18 cellular contexts compared by ENCODE assay signal in the genomic region with DNA sequence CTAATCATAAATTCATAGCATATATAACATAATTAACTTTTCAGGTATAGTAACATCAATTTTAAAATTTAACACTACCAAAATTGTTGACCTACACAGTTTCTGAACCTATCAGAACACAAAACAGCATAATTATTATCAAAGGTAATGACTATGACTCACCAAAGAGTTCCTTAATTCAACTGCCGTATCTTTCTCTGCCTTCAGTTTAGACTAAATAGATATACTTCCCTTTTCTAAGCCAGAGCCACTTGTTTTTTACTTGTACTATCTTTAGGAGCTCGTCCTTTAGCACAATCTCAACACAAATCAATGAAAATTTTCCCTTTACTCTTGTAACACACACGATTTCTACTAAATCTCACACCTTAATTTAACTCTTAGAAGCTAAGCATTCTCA. TPM values are rescaled to one million over a fixed set of nuclear protein-coding genes. Genes with fewer than 3 reads are reported as not detected.
DNase-seq lines count a peak whose midpoint lies in the region; ATAC-seq lines count a peak whose summit lies in the region.
"Had no signal": no experiment of that assay in that cellular context is flagged by ENCODE, and none has a peak within 500 bp of the region (broad histone marks: within the 10 kb centered on the region; RNA-seq: fewer than 3 reads in every experiment).

No MANE protein-coding gene starts in this region.

- no peaks in the 10 kb centered on the region for H3K36me3 Mint-ChIP-seq in activated CD4-positive, alpha-beta memory T cell treated with anti-CD3 and anti-CD28 coated beads for 36 hours
- peaks cover 1% of the 10 kb centered on the region for H3K36me3 Mint-ChIP-seq in activated T-cell treated with anti-CD3 and anti-CD28 coated beads, Interleukin-2, amount 50 U/mL, for 4 hours (ENCODE audit: insufficient read depth)

- intact Hi-C loops in activated CD4-positive, alpha-beta memory T cell treated with anti-CD3 and anti-CD28 coated beads for 36 hours (cut with micrococcal nuclease): no loop called here

- no peak overlapping the region for H3K4me3 Mint-ChIP-seq in activated CD4-positive, alpha-beta memory T cell treated with anti-CD3 and anti-CD28 coated beads for 36 hours
- H3K4me3 Mint-ChIP-seq in activated T-cell treated with anti-CD3 and anti-CD28 coated beads, Interleukin-2, amount 50 U/mL, for 4 hours: no peak overlapping the region
- H3K4me3 Mint-ChIP-seq: activated CD4-positive, alpha-beta T cell treated with anti-CD3 and anti-CD28 coated beads, Interleukin-2, amount 10 ng/mL, durations not matched to agents 7 days and 5 days; activated T-helper 1 cell treated with anti-CD3 and anti-CD28 coated beads, Interleukin-12 subunit alpha, Interleukin-12 subunit beta, Interleukin-2, Interleukin-4 antibody, amounts not matched to agents 30 ng/mL and 10 ng/mL and 1 ng/mL, durations not matched to agents 14 hours and 24 hours and 36 hours; HFFc6; T-helper 2 cell treated with Interferon-gamma antibody and Interleukin-4, amounts not matched to agents 5 μg/mL and 100 μg/mL, for 36 hours had no signal

- H3K9ac ChIP-seq in BLaER1 treated with 17β-estradiol and CSF1 and Interleukin-3, amounts not matched to agents 10 nM and 100 nM: peak overlapping the region in 2 of 11 experiments; percentile 17 to 42; a peak in 2 of 22 replicates

- DNase-seq in MV-4-11 (lab: John Stamatoyannopoulos, UW): peak; percentile 79
- peak; percentile 20 for DNase-seq in iris pigment epithelial cell (ENCODE audit: low read depth)
- DNase-seq in DMS53 treated with DMSO at 0.1 percent for 48 hours (lab: John Stamatoyannopoulos, UW; ENCODE audit: unreplicated experiment): no peak
- DNase-seq in activated CD4-positive, alpha-beta memory T cell treated with anti-CD3 and anti-CD28 coated beads for 36 hours: no peak
- no peak for DNase-seq in activated T-cell treated with anti-CD3 and anti-CD28 coated beads, Interleukin-2, amount 50 U/mL, for 4 hours
- no peak for DNase-seq in RKO (ENCODE audit: low spot score)
- DNase-seq: activated CD4-positive, alpha-beta T cell treated with anti-CD3 and anti-CD28 coated beads, Interleukin-2, amount 10 ng/mL, durations not matched to agents 7 days and 5 days; effector CD8-positive, alpha-beta T cell; foreskin keratinocyte; HFFc6; NCI-H1436 treated with DMSO at 0.1 percent for 48 hours; NCI-H510A treated with DMSO at 0.1 percent for 48 hours; posterior cingulate gyrus; spleen had no signal

- no peaks in the 10 kb centered on the region for H3K9me3 Mint-ChIP-seq in activated CD4-positive, alpha-beta memory T cell treated with anti-CD3 and anti-CD28 coated beads for 36 hours
- H3K9me3 Mint-ChIP-seq in activated T-cell treated with anti-CD3 and anti-CD28 coated beads, Interleukin-2, amount 50 U/mL, for 4 hours: no peaks in the 10 kb centered on the region
- H3K9me3 Mint-ChIP-seq: activated CD4-positive, alpha-beta T cell treated with anti-CD3 and anti-CD28 coated beads, Interleukin-2, amount 10 ng/mL, durations not matched to agents 7 days and 5 days; activated T-helper 1 cell treated with anti-CD3 and anti-CD28 coated beads, Interleukin-12 subunit alpha, Interleukin-12 subunit beta, Interleukin-2, Interleukin-4 antibody, amounts not matched to agents 30 ng/mL and 10 ng/mL and 1 ng/mL, durations not matched to agents 14 hours and 24 hours and 36 hours; HFFc6; T-helper 2 cell treated with Interferon-gamma antibody and Interleukin-4, amounts not matched to agents 5 μg/mL and 100 μg/mL, for 36 hours had no signal

- ATAC-seq in activated T-cell treated with anti-CD3 and anti-CD28 coated beads, Interleukin-2, amount 50 U/mL, for 4 hours: no peak
- ATAC-seq: foreskin keratinocyte had no signal

- peaks cover 0 to 63% (median 0%) of the 10 kb centered on the region in 11 experiments; a peak in 5 of 22 replicates for H4K20me1 ChIP-seq in BLaER1 treated with 17β-estradiol and CSF1 and Interleukin-3, amounts not matched to agents 10 nM and 100 nM

- H3K27ac Mint-ChIP-seq in activated CD4-positive, alpha-beta memory T cell treated with anti-CD3 and anti-CD28 coated beads for 36 hours: no peak overlapping the region
- H3K27ac Mint-ChIP-seq: activated CD4-positive, alpha-beta T cell treated with anti-CD3 and anti-CD28 coated beads, Interleukin-2, amount 10 ng/mL, durations not matched to agents 7 days and 5 days; activated T-helper 1 cell treated with anti-CD3 and anti-CD28 coated beads, Interleukin-12 subunit alpha, Interleukin-12 subunit beta, Interleukin-2, Interleukin-4 antibody, amounts not matched to agents 30 ng/mL and 10 ng/mL and 1 ng/mL, durations not matched to agents 14 hours and 24 hours and 36 hours; T-helper 2 cell treated with Interferon-gamma antibody and Interleukin-4, amounts not matched to agents 5 μg/mL and 100 μg/mL, for 36 hours had no signal

- peak overlapping the region in 5 of 11 experiments; percentile 21 to 59 (median 52); a peak in 9 of 22 replicates for H3K27ac ChIP-seq in BLaER1 treated with 17β-estradiol and CSF1 and Interleukin-3, amounts not matched to agents 10 nM and 100 nM
- H3K27ac ChIP-seq in angular gyrus (ENCODE audit: low read depth, low read length): peak overlapping the region; percentile 95
- H3K27ac ChIP-seq: foreskin keratinocyte, spleen had no signal

- POLR2A ChIA-PET in activated CD4-positive, alpha-beta memory T cell treated with anti-CD3 and anti-CD28 coated beads for 36 hours (lab: Charles Lee): no interaction called here

- H3K4me1 ChIP-seq in BLaER1 treated with 17β-estradiol and CSF1 and Interleukin-3, amounts not matched to agents 10 nM and 100 nM: peaks cover 0 to 34% (median 4%) of the 10 kb centered on the region in 10 experiments; a peak in 10 of 20 replicates
- H3K4me1 ChIP-seq: foreskin keratinocyte had no signal

- no peaks in the 10 kb centered on the region for H3K27me3 Mint-ChIP-seq in activated CD4-positive, alpha-beta memory T cell treated with anti-CD3 and anti-CD28 coated beads for 36 hours
- no peaks in the 10 kb centered on the region for H3K27me3 Mint-ChIP-seq in activated T-cell treated with anti-CD3 and anti-CD28 coated beads, Interleukin-2, amount 50 U/mL, for 4 hours (ENCODE audit: low read depth)
- H3K27me3 Mint-ChIP-seq: activated CD4-positive, alpha-beta T cell treated with anti-CD3 and anti-CD28 coated beads, Interleukin-2, amount 10 ng/mL, durations not matched to agents 7 days and 5 days had no signal

- CTCF ChIA-PET in activated CD4-positive, alpha-beta memory T cell treated with anti-CD3 and anti-CD28 coated beads for 36 hours (lab: Charles Lee): no interaction called here

- peaks cover 43 to 81% (median 51%) of the 10 kb centered on the region in 11 experiments for H3K36me3 ChIP-seq in BLaER1 treated with 17β-estradiol and CSF1 and Interleukin-3, amounts not matched to agents 10 nM and 100 nM

- no peaks in the 10 kb centered on the region for H3K9me3 ChIP-seq in BLaER1 treated with 17β-estradiol and CSF1 and Interleukin-3, amounts not matched to agents 10 nM and 100 nM (replicated peaks in 1 of 11)
- H3K9me3 ChIP-seq: spleen had no signal

- H3K4me3 ChIP-seq in BLaER1 treated with 17β-estradiol and CSF1 and Interleukin-3, amounts not matched to agents 10 nM and 100 nM: no peak overlapping the region
- H3K4me3 ChIP-seq: spleen had no signal

- H3K27me3 ChIP-seq in BLaER1 treated with 17β-estradiol and CSF1 and Interleukin-3, amounts not matched to agents 10 nM and 100 nM: no peaks in the 10 kb centered on the region
- H3K27me3 ChIP-seq: foreskin keratinocyte, spleen had no signal

- peak overlapping the region in 6 of 11 experiments; percentile 0 to 75 (median 42); a peak in 8 of 22 replicates for H3K4me2 ChIP-seq in BLaER1 treated with 17β-estradiol and CSF1 and Interleukin-3, amounts not matched to agents 10 nM and 100 nM

- H3K4me1 Mint-ChIP-seq in activated CD4-positive, alpha-beta memory T cell treated with anti-CD3 and anti-CD28 coated beads for 36 hours (ENCODE audit: low read depth): no peaks in the 10 kb centered on the region
- no peaks in the 10 kb centered on the region for H3K4me1 Mint-ChIP-seq in activated T-cell treated with anti-CD3 and anti-CD28 coated beads, Interleukin-2, amount 50 U/mL, for 4 hours (ENCODE audit: low read depth)
- H3K4me1 Mint-ChIP-seq: activated CD4-positive, alpha-beta T cell treated with anti-CD3 and anti-CD28 coated beads, Interleukin-2, amount 10 ng/mL, durations not matched to agents 7 days and 5 days had no signal

RNA-seq across cellular contexts. Expression of a gene that starts 54.4 kb away (rescaled TPM):
- 10 to 100 TPM; 13.2 to 14.1 TPM for total RNA-seq in activated CD4-positive, alpha-beta memory T cell treated with anti-CD3 and anti-CD28 coated beads for 36 hours
- total RNA-seq in activated T-cell treated with anti-CD3 and anti-CD28 coated beads, Interleukin-2, amount 50 U/mL, for 4 hours: 1 to 10 TPM; 6.0 to 7.3 (median 6.2) TPM

Comparison
In these comparisons a context has a peak if more than half of its experiments do, and no peak if none do; other contexts are left out.
1. DNase-seq: peak in MV-4-11 (single experiment) and iris pigment epithelial cell (single experiment); none in DMS53 treated with DMSO at 0.1 percent for 48 hours (single experiment), activated CD4-positive, alpha-beta memory T cell treated with anti-CD3 and anti-CD28 coated beads for 36 hours (single experiment), activated T-cell treated with anti-CD3 and anti-CD28 coated beads, Interleukin-2, amount 50 U/mL, for 4 hours (single experiment) and RKO (single experiment).